In the genomic region with DNA sequence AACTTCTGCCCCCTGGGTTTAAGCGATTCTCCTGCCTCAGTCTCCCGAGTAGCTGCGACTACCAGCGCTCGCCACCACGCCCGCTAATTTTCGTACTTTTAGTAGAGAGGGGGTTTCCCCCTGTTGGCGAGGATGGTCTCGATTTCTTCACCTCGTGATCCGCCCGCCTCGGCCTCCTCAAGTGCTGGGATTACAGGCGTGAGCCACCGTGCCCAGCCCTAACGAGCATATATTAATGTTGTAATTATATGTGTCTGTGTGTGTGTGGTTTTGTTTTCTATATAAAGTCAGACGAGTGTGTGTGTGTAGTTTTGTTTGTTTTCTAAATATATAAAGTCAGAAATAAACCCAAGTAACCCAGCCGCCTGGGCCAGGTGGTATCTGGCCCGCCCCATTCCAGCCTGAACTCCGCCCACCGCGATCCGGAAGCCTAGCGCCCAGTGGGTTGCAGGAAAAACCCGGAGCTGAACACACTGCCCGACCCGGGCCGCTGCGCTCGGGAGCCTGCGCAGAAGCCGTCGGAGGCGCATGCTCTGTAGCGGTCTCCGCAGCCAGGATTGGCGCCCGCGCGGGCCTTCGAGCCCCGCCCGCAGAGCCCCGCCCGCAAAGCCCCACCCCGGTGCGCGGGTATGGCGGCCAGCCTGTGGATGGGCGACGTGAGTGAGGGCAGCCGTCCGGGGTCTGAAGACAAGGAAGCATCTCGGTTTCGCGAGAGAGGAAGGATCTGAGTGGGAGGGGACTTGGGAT, we compare ENCODE assay signal across 8 cellular contexts. TPM values are rescaled to one million over a fixed set of nuclear protein-coding genes. Genes with fewer than 3 reads are reported as not detected.
DNase-seq lines count a peak whose midpoint lies in the region; ATAC-seq and TF ChIP-seq lines count a peak whose summit lies in the region.

TRNAU1AP (plus strand) TSS at position 604 of the 747 bp plus-strand sequence; CDS start at position 630, 26 bp downstream.

- H3K4me1 ChIP-seq in prostate gland (replicated peaks): no peaks in the 10 kb centered on the region

- peak in 2 of 4 experiments; percentile 17 to 27 for TF ChIP-seq CTCF in prostate gland (IDR thresholded peaks at IDR 0.05)

- H3K27ac ChIP-seq in angular gyrus (ENCODE audit: low read depth, low read length) (peak within 1 kb of the TSS; percentile 92), prostate gland (peak within 1 kb of the TSS; percentile 83 to 84)

- H3K9me3 ChIP-seq in prostate gland: no peaks in the 10 kb centered on the region

- under 1% methylated on average over 57 of the region's 57 CpGs for WGBS in prostate gland

- H3K4me3 ChIP-seq in prostate gland: peak within 1 kb of the TSS; percentile 64 to 89

- DNase-seq in NCI-H187 treated with DMSO at 0.1 percent for 48 hours (lab: John Stamatoyannopoulos, UW) (peak; percentile 54), T-helper 2 cell (peak; percentile 90 to 98 (median 96)), left ventricle myocardium superior (peak; percentile 98), prostate gland (ENCODE audit: low spot score) (peak; percentile 94), ureter (ENCODE audit: low spot score) (peak; percentile 98)

- intact Hi-C loops in left ventricle myocardium superior (cut with micrococcal nuclease): no loop called here
- intact Hi-C loops in prostate gland (cut with DNase I): loop anchor here (2.0 kb wide), 1 partner anchor 28 kb away; no protein-coding TSS in a partner anchor

- peak; percentile 88 for ATAC-seq in GM18502 (IDR thresholded peaks at IDR 0.05; ENCODE audit: poor library complexity, unreplicated experiment)
- peak; percentile 82 for ATAC-seq in HG02943 (IDR thresholded peaks at IDR 0.05; ENCODE audit: low read depth, unreplicated experiment)
- peak; percentile 99 for ATAC-seq in left ventricle myocardium superior

- H3K27me3 ChIP-seq in prostate gland (replicated peaks; ENCODE audit: insufficient read depth): no peaks in the 10 kb centered on the region

- peak; percentile 88 for TF ChIP-seq POLR2A in prostate gland (IDR thresholded peaks at IDR 0.05)

- H3K36me3 ChIP-seq in prostate gland: no peaks in the 10 kb centered on the region

RNA-seq across cellular contexts. Expression of gene TRNAU1AP, which starts in this region (rescaled TPM):
- total RNA-seq in left ventricle myocardium superior (14.5 TPM), prostate gland (10 to 100 TPM; 11.5 to 20.8 TPM), ureter (31.3 TPM)

Comparison
In these comparisons a context has a peak if more than half of its experiments do, and no peak if none do; other contexts are left out.
1. Peak in every context shown above with its lines: DNase-seq, ATAC-seq, H3K4me3 ChIP-seq and H3K27ac ChIP-seq.